ENCODE assay signal across 11 cellular contexts in genomic region chr3:39637807-39638206, GRCh38.
DNase-seq lines count a peak whose midpoint lies in the region; ATAC-seq and TF ChIP-seq lines count a peak whose summit lies in the region.
"Had no signal": no experiment of that assay in that cellular context is flagged by ENCODE, and none has a peak within 500 bp of the region (broad histone marks: within the 10 kb centered on the region; RNA-seq: fewer than 3 reads in every experiment).

No MANE protein-coding gene starts in this region.

- no peaks in the 10 kb centered on the region for H3K4me1 Mint-ChIP-seq in T-cell

- POLR2A ChIA-PET in T-cell (lab: Charles Lee), result no interaction called here

- H3K27me3 Mint-ChIP-seq in T-cell, result peaks cover 7 to 22% of the 10 kb centered on the region in 2 donors

- DNase-seq in AG10803 (ENCODE audit: low read depth) (peak; percentile 30), HCEC 1CT (peak; percentile 64), glomerular visceral epithelial cell (ENCODE audit: extremely low spot score) (peak; percentile 28), medulla oblongata (ENCODE audit: extremely low spot score) (no peak), NCI-H1417 treated with DMSO at 0.1 percent for 48 hours (lab: John Stamatoyannopoulos, UW) (no peak), T-cell (no peak)
- DNase-seq: NCI-H748 treated with DMSO at 0.1 percent for 48 hours had no signal

- H3K4me3 Mint-ChIP-seq in T-cell, result no peak overlapping the region

- no peak overlapping the region for H3K4me3 ChIP-seq in AG10803 (ENCODE audit: low read length)
- H3K4me3 ChIP-seq: skin epidermis, suprapubic skin had no signal

- CTCF ChIA-PET in T-cell (lab: Charles Lee), result interaction anchor here in 1 of 2 donors (0.6 kb wide), 1 partner anchor 1707 kb away, joined by 4 read pairs; no protein-coding TSS in a partner anchor

- H3K27ac Mint-ChIP-seq in T-cell, result no peak overlapping the region

- H3K9me3 Mint-ChIP-seq in T-cell, result peaks cover 0 to 6% (median 0%) of the 10 kb centered on the region in 3 donors

- ATAC-seq in SK-N-SH treated with all-trans-retinoic acid at 6 μM for 48 hours (peak; percentile 54), HG03565 (IDR thresholded peaks at IDR 0.05; ENCODE audit: unreplicated experiment) (no peak), T-cell (replicated peaks in 1 of 4) (no peak)

- H3K36me3 Mint-ChIP-seq in T-cell, result no peaks in the 10 kb centered on the region

- peak; percentile 39 for TF ChIP-seq CTCF in AG10803 (conservative IDR thresholded peaks at IDR 0.05; ENCODE audit: low read length)

TF ChIP-seq in SK-N-SH treated with all-trans-retinoic acid at 6 μM for 48 hours, 23 proteins besides CTCF, POLR2A, EP300 and RAD21:
- TF ChIP-seq BACH2 (CRISPR knock-in tag; IDR thresholded peaks at IDR 0.05; ENCODE audit: borderline replicate concordance) (no peak), ZC3H10 (CRISPR knock-in tag; IDR thresholded peaks at IDR 0.05) (0 out of 2 replicates have a peak, but pooled peaks have one; percentile 46), OSR1 (CRISPR knock-in tag; IDR thresholded peaks at IDR 0.05) (no peak), ARNTL (CRISPR knock-in tag; IDR thresholded peaks at IDR 0.05; ENCODE audit: borderline replicate concordance, low read depth) (no peak)

Comparison
In these comparisons a context has a peak if more than half of its experiments do, and no peak if none do; other contexts are left out.
1. DNase-seq: peak in AG10803 (single experiment), HCEC 1CT (single experiment) and glomerular visceral epithelial cell (single experiment); none in medulla oblongata (single experiment), NCI-H1417 treated with DMSO at 0.1 percent for 48 hours (single experiment) and T-cell (0 of 34).